1 cellular context compared by ENCODE assay signal in the genomic region with DNA sequence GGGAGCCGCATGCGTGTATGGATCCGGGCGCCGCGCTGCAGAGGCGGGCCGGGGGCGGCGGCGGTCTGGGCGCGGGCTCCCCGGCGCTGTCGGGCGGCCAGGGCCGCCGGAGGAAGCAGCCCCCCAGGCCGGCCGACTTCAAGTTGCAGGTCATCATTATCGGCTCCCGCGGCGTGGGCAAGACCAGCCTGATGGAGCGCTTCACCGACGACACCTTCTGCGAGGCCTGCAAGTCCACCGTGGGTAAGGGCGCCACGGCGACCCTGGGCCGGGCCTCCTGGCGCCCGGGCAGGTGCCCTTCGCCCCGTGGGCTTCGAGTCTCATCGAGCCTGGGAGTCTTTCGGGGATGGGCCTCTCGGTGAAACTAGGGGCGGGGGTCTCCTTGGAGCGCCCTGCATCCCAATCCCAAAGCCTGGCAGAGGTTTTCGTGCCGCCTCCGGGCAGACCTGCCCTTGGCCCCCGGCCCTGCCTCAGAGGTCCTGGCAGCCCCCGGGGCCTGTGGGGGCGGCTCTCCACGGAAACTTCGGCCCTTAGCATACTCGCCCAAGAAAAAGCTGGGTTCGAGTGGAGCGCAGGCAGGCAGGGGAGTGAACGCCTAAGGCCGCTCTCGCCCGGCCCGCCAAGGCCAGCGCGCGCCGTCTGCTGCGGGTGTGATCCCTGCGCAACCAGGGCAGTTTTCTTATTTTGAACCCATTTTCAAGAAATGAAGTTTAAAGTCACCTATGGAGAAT.
TF ChIP-seq lines count a peak whose summit lies in the region.

No MANE protein-coding gene starts in this region.

TF ChIP-seq in HepG2, 621 proteins besides CTCF, POLR2A, EP300 and RAD21 (continued from another document and continues in another):
- TF ChIP-seq ZNF333 (CRISPR knock-in tag; IDR thresholded peaks at IDR 0.05; ENCODE audit: borderline replicate concordance) = no peak
- peak; percentile 69; the same call in 1 of the 2 replicates for TF ChIP-seq PHF8 (CRISPR knock-in tag; IDR thresholded peaks at IDR 0.05)
- TF ChIP-seq, protein P1, sequence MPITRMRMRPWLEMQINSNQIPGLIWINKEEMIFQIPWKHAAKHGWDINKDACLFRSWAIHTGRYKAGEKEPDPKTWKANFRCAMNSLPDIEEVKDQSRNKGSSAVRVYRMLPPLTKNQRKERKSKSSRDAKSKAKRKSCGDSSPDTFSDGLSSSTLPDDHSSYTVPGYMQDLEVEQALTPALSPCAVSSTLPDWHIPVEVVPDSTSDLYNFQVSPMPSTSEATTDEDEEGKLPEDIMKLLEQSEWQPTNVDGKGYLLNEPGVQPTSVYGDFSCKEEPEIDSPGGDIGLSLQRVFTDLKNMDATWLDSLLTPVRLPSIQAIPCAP (CRISPR knock-in tag; IDR thresholded peaks at IDR 0.05; ENCODE audit: low read depth) = no peak
- TF ChIP-seq, protein P2, sequence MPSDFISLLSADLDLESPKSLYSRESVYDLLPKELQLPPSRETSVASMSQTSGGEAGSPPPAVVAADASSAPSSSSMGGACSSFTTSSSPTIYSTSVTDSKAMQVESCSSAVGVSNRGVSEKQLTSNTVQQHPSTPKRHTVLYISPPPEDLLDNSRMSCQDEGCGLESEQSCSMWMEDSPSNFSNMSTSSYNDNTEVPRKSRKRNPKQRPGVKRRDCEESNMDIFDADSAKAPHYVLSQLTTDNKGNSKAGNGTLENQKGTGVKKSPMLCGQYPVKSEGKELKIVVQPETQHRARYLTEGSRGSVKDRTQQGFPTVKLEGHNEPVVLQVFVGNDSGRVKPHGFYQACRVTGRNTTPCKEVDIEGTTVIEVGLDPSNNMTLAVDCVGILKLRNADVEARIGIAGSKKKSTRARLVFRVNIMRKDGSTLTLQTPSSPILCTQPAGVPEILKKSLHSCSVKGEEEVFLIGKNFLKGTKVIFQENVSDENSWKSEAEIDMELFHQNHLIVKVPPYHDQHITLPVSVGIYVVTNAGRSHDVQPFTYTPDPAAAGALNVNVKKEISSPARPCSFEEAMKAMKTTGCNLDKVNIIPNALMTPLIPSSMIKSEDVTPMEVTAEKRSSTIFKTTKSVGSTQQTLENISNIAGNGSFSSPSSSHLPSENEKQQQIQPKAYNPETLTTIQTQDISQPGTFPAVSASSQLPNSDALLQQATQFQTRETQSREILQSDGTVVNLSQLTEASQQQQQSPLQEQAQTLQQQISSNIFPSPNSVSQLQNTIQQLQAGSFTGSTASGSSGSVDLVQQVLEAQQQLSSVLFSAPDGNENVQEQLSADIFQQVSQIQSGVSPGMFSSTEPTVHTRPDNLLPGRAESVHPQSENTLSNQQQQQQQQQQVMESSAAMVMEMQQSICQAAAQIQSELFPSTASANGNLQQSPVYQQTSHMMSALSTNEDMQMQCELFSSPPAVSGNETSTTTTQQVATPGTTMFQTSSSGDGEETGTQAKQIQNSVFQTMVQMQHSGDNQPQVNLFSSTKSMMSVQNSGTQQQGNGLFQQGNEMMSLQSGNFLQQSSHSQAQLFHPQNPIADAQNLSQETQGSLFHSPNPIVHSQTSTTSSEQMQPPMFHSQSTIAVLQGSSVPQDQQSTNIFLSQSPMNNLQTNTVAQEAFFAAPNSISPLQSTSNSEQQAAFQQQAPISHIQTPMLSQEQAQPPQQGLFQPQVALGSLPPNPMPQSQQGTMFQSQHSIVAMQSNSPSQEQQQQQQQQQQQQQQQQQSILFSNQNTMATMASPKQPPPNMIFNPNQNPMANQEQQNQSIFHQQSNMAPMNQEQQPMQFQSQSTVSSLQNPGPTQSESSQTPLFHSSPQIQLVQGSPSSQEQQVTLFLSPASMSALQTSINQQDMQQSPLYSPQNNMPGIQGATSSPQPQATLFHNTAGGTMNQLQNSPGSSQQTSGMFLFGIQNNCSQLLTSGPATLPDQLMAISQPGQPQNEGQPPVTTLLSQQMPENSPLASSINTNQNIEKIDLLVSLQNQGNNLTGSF (CRISPR knock-in tag; IDR thresholded peaks at IDR 0.05) = 0 out of 2 replicates have a peak, but pooled peaks have one; percentile 35
- TF ChIP-seq NKX3-1 (CRISPR knock-in tag; IDR thresholded peaks at IDR 0.05) = peak; percentile 24; the same call in 1 of the 2 replicates
- peak; percentile 62 for TF ChIP-seq HNRNPLL (IDR thresholded peaks at IDR 0.05; ENCODE audit: low read depth, low read length, poor library complexity, severe bottlenecking)
- TF ChIP-seq ZNF260 (CRISPR knock-in tag; IDR thresholded peaks at IDR 0.05; ENCODE audit: borderline replicate concordance, low read depth) = no peak
- no peak for TF ChIP-seq ZNF180 (CRISPR knock-in tag; IDR thresholded peaks at IDR 0.05; ENCODE audit: borderline replicate concordance, low read depth)
- TF ChIP-seq ZFX (CRISPR knock-in tag; IDR thresholded peaks at IDR 0.05; ENCODE audit: low read depth) = peak; percentile 46; the same call in 1 of the 2 replicates
- no peak for TF ChIP-seq RCOR2 (CRISPR knock-in tag; IDR thresholded peaks at IDR 0.05)
- TF ChIP-seq, protein P3, sequence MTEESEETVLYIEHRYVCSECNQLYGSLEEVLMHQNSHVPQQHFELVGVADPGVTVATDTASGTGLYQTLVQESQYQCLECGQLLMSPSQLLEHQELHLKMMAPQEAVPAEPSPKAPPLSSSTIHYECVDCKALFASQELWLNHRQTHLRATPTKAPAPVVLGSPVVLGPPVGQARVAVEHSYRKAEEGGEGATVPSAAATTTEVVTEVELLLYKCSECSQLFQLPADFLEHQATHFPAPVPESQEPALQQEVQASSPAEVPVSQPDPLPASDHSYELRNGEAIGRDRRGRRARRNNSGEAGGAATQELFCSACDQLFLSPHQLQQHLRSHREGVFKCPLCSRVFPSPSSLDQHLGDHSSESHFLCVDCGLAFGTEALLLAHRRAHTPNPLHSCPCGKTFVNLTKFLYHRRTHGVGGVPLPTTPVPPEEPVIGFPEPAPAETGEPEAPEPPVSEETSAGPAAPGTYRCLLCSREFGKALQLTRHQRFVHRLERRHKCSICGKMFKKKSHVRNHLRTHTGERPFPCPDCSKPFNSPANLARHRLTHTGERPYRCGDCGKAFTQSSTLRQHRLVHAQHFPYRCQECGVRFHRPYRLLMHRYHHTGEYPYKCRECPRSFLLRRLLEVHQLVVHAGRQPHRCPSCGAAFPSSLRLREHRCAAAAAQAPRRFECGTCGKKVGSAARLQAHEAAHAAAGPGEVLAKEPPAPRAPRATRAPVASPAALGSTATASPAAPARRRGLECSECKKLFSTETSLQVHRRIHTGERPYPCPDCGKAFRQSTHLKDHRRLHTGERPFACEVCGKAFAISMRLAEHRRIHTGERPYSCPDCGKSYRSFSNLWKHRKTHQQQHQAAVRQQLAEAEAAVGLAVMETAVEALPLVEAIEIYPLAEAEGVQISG (CRISPR knock-in tag; IDR thresholded peaks at IDR 0.05) = peak; percentile 54; the same call in 1 of the 2 replicates
- 0 out of 2 replicates have a peak, but pooled peaks have one; percentile 26 for TF ChIP-seq THAP9 (CRISPR knock-in tag; IDR thresholded peaks at IDR 0.05; ENCODE audit: borderline replicate concordance)
- TF ChIP-seq ZFP91 (CRISPR knock-in tag; IDR thresholded peaks at IDR 0.05; ENCODE audit: borderline replicate concordance) = peak; percentile 49; the same call in 1 of the 2 replicates
- TF ChIP-seq FOXK1 (CRISPR knock-in tag; IDR thresholded peaks at IDR 0.05; ENCODE audit: borderline replicate concordance, low read depth) = 0 out of 2 replicates have a peak, but pooled peaks have one; percentile 8
- TF ChIP-seq SALL2 (CRISPR knock-in tag; IDR thresholded peaks at IDR 0.05) = no peak
- TF ChIP-seq, protein P4, sequence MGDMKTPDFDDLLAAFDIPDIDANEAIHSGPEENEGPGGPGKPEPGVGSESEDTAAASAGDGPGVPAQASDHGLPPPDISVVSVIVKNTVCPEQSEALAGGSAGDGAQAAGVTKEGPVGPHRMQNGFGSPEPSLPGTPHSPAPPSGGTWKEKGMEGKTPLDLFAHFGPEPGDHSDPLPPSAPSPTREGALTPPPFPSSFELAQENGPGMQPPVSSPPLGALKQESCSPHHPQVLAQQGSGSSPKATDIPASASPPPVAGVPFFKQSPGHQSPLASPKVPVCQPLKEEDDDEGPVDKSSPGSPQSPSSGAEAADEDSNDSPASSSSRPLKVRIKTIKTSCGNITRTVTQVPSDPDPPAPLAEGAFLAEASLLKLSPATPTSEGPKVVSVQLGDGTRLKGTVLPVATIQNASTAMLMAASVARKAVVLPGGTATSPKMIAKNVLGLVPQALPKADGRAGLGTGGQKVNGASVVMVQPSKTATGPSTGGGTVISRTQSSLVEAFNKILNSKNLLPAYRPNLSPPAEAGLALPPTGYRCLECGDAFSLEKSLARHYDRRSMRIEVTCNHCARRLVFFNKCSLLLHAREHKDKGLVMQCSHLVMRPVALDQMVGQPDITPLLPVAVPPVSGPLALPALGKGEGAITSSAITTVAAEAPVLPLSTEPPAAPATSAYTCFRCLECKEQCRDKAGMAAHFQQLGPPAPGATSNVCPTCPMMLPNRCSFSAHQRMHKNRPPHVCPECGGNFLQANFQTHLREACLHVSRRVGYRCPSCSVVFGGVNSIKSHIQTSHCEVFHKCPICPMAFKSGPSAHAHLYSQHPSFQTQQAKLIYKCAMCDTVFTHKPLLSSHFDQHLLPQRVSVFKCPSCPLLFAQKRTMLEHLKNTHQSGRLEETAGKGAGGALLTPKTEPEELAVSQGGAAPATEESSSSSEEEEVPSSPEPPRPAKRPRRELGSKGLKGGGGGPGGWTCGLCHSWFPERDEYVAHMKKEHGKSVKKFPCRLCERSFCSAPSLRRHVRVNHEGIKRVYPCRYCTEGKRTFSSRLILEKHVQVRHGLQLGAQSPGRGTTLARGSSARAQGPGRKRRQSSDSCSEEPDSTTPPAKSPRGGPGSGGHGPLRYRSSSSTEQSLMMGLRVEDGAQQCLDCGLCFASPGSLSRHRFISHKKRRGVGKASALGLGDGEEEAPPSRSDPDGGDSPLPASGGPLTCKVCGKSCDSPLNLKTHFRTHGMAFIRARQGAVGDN (CRISPR knock-in tag; IDR thresholded peaks at IDR 0.05) = peak; percentile 41
- TF ChIP-seq KDM3A (CRISPR knock-in tag; IDR thresholded peaks at IDR 0.05; ENCODE audit: low read depth) = 0 out of 2 replicates have a peak, but pooled peaks have one; percentile 14
- TF ChIP-seq AGO2 (optimal IDR thresholded peaks at IDR 0.05; ENCODE audit: low read depth, low read length) = peak; percentile 61
- TF ChIP-seq YEATS4 (CRISPR knock-in tag; IDR thresholded peaks at IDR 0.05; ENCODE audit: borderline replicate concordance) = 0 out of 2 replicates have a peak, but pooled peaks have one; percentile 13
- TF ChIP-seq NFE2L1 (CRISPR knock-in tag; IDR thresholded peaks at IDR 0.05; ENCODE audit: borderline replicate concordance) = no peak
- no peak for TF ChIP-seq FOXP4 (CRISPR knock-in tag; IDR thresholded peaks at IDR 0.05)
- peak; percentile 18; the same call in 1 of the 2 replicates for TF ChIP-seq TAF1 (CRISPR knock-in tag; IDR thresholded peaks at IDR 0.05)
- TF ChIP-seq ZNF788 (CRISPR knock-in tag; IDR thresholded peaks at IDR 0.05; ENCODE audit: borderline replicate concordance) = 0 out of 2 replicates have a peak, but pooled peaks have one; percentile 14
